Comparison of ENCODE assay signal across 9 cellular contexts in genomic region chr16:30113031-30113710, GRCh38. TPM values are rescaled to one million over a fixed set of nuclear protein-coding genes. Genes with fewer than 3 reads are reported as not detected.
DNase-seq lines count a peak whose midpoint lies in the region; ATAC-seq and TF ChIP-seq lines count a peak whose summit lies in the region.
"Had no signal": no experiment of that assay in that cellular context is flagged by ENCODE, and none has a peak within 500 bp of the region (broad histone marks: within the 10 kb centered on the region; RNA-seq: fewer than 3 reads in every experiment).

Gene GDPD3 (minus strand): TSS chr16:30113537. CDS start chr16:30113478, 59 bp downstream.

- H2AK5ac ChIP-seq in IMR-90 (ENCODE audit: low read depth, low read length), result no peak within 1 kb of the TSS; the same call in 1 of the 2 replicates

- POLR2A ChIA-PET in IMR-90 (lab: Charles Lee; ENCODE audit: unreplicated experiment), result no interaction called here

- no peaks in the 10 kb centered on the region; a peak in 1 of 4 replicates for H3K79me1 ChIP-seq in IMR-90 (ENCODE audit: low read depth in 1 of 2, low read length in 2 of 2)

- no peak for TF ChIP-seq POLR2A in IMR-90 (IDR thresholded peaks at IDR 0.05; ENCODE audit: low read depth, low read length)

- H2AK9ac ChIP-seq in IMR-90 (replicated peaks; ENCODE audit: low read depth, low read length, poor library complexity), result peak within 1 kb of the TSS; percentile 92

- H4K91ac ChIP-seq in IMR-90 (ENCODE audit: insufficient read depth, low read depth, low read length), result no peak within 1 kb of the TSS

- H3K27me3 Mint-ChIP-seq in central memory CD8-positive, alpha-beta T cell, result no peaks in the 10 kb centered on the region

- H2BK5ac ChIP-seq in IMR-90 (ENCODE audit: low read depth, low read length, poor library complexity, severe bottlenecking), result no peak within 1 kb of the TSS

- H3K27me3 ChIP-seq in IMR-90 (ENCODE audit: control insufficient read depth, insufficient read depth, low read length) (no peaks in the 10 kb centered on the region), mucosa of stomach (ENCODE audit: control insufficient read depth, insufficient read depth, low read length) (no peaks in the 10 kb centered on the region)

- H2BK120ac ChIP-seq in IMR-90 (ENCODE audit: low read depth, low read length), result no peak within 1 kb of the TSS

- H3K9me3 Mint-ChIP-seq in central memory CD8-positive, alpha-beta T cell, result no peaks in the 10 kb centered on the region
- H3K9me3 Mint-ChIP-seq: neural crest cell had no signal

- no peak within 1 kb of the TSS for H4K8ac ChIP-seq in IMR-90 (ENCODE audit: low read depth in 2 of 2, low read length in 2 of 2)

- BruUV-seq in IMR-90 (replicated peaks; lab: Mats Ljungman, UMichigan), result no TSS peak

- H3K23ac ChIP-seq in IMR-90 (ENCODE audit: low read depth, low read length), result no peak within 1 kb of the TSS

- peaks cover 10% of the 10 kb centered on the region for H3K4me1 Mint-ChIP-seq in central memory CD8-positive, alpha-beta T cell

- H3K4me3 Mint-ChIP-seq in central memory CD8-positive, alpha-beta T cell, result no peak within 1 kb of the TSS

- H2AFZ ChIP-seq in IMR-90 (replicated peaks; ENCODE audit: low read length, poor library complexity), result peak within 1 kb of the TSS; percentile 61

- H4K20me1 ChIP-seq in IMR-90 (ENCODE audit: insufficient read depth, low read length), result no peaks in the 10 kb centered on the region

- H3K56ac ChIP-seq in IMR-90 (ENCODE audit: extremely low read depth, insufficient read depth, low read length), result no peak within 1 kb of the TSS

- H3K9me1 ChIP-seq in IMR-90 (ENCODE audit: insufficient read depth, low read length), result no peaks in the 10 kb centered on the region

- no peak within 1 kb of the TSS for H3K27ac ChIP-seq in IMR-90 (ENCODE audit: insufficient read depth, low read length)

- no peak within 1 kb of the TSS for H2BK15ac ChIP-seq in IMR-90 (ENCODE audit: low read depth, low read length)

- ATAC-seq in IMR-90 (ENCODE audit: low read depth) (peak; percentile 40), GM21723 (IDR thresholded peaks at IDR 0.05; ENCODE audit: unreplicated experiment) (no peak)
- no peak for ATAC-seq in central memory CD8-positive, alpha-beta T cell (replicated peaks; ENCODE audit: extremely low read depth, poor library complexity, severe bottlenecking)

- H3K4me3 ChIP-seq in IMR-90 (ENCODE audit: insufficient read depth, low read depth, low read length), result no peak within 1 kb of the TSS
- H3K4me3 ChIP-seq in mucosa of stomach (ENCODE audit: low read length), result no peak within 1 kb of the TSS
- H3K4me3 ChIP-seq in foreskin fibroblast (ENCODE audit: low read depth in 1 of 2, low read length in 2 of 2), result no peak within 1 kb of the TSS

- no peak for TF ChIP-seq RAD21 in IMR-90 (IDR thresholded peaks at IDR 0.05; ENCODE audit: low read length)

- H3K4ac ChIP-seq in IMR-90 (ENCODE audit: low read depth, low read length), result no peak within 1 kb of the TSS

- no peak within 1 kb of the TSS for H3K18ac ChIP-seq in IMR-90 (ENCODE audit: low read depth, low read length)

- no peaks in the 10 kb centered on the region for H3K9me3 ChIP-seq in IMR-90 (ENCODE audit: control insufficient read depth, insufficient read depth, low read length)
- no peaks in the 10 kb centered on the region for H3K9me3 ChIP-seq in mucosa of stomach (ENCODE audit: control insufficient read depth, low read length)

- H3K36me3 ChIP-seq in IMR-90 (ENCODE audit: control insufficient read depth, insufficient read depth, low read length) (peaks cover 43% of the 10 kb centered on the region), mucosa of stomach (ENCODE audit: control insufficient read depth, insufficient read depth, low read length) (peaks cover 27% of the 10 kb centered on the region)

- dilution Hi-C loops in IMR-90 (cut with HindIII; ENCODE audit: low sequenced_read_pairs, unreplicated experiment), result no loop called here

- no peaks in the 10 kb centered on the region; the same call in 1 of the 2 replicates for H3K4me1 ChIP-seq in IMR-90 (ENCODE audit: control insufficient read depth, insufficient read depth, low read length)
- peaks cover 63% of the 10 kb centered on the region for H3K4me1 ChIP-seq in mucosa of stomach (ENCODE audit: control insufficient read depth, insufficient read depth, low read length)

- in situ Hi-C loops in IMR-90 (cut with MboI; ENCODE audit: low sequenced_read_pairs), result no loop called here

- H3K9ac ChIP-seq in IMR-90 (ENCODE audit: low read depth, low read length) (no peak within 1 kb of the TSS), mucosa of stomach (ENCODE audit: low read length) (peak within 1 kb of the TSS; percentile 47)

- peak; percentile 9 for DNase-seq in AG08395 (ENCODE audit: low spot score)
- DNase-seq in IMR-90, result no peak
- no peak for DNase-seq in central memory CD8-positive, alpha-beta T cell (ENCODE audit: low spot score in 2 of 2)
- no peak for DNase-seq in foreskin fibroblast
- DNase-seq in HPDE6-E6E7 (ENCODE audit: extremely low spot score), result no peak
- no peak for DNase-seq in middle frontal gyrus (ENCODE audit: extremely low spot score, low spot score)

- no peak for TF ChIP-seq CTCF in IMR-90 (conservative IDR thresholded peaks at IDR 0.05; ENCODE audit: low read depth, low read length)
- TF ChIP-seq CTCF in foreskin fibroblast (IDR thresholded peaks at IDR 0.05; ENCODE audit: low read depth, low read length), result no peak

- H3K4me2 ChIP-seq in IMR-90 (ENCODE audit: low read depth, low read length), result no peak within 1 kb of the TSS

- intact Hi-C loops in IMR-90 (cut with micrococcal nuclease), result loop anchor here (5.0 kb wide), 1 partner anchor 299 kb away; no protein-coding TSS in a partner anchor

- no peak within 1 kb of the TSS for H4K5ac ChIP-seq in IMR-90 (ENCODE audit: low read depth, low read length)

- no peak within 1 kb of the TSS for H2BK20ac ChIP-seq in IMR-90 (ENCODE audit: low read depth, low read length)

- H3K14ac ChIP-seq in IMR-90 (replicated peaks; ENCODE audit: low read depth, low read length), result no peak within 1 kb of the TSS

- CTCF ChIA-PET in IMR-90 (lab: Yijun Ruan, JAX), result interaction anchor here (1.2 to 1.3 kb wide), 2 partner anchors 8 to 10 kb away, joined by 3 to 4 read pairs; no protein-coding TSS in a partner anchor

- H3K36me3 Mint-ChIP-seq in central memory CD8-positive, alpha-beta T cell (ENCODE audit: insufficient read depth), result peaks cover 19% of the 10 kb centered on the region

- WGBS in IMR-90 (ENCODE audit: extremely low coverage in 2 of 2, insufficient read length in 1 of 2), 2 experiments, result 90% methylated on average over 8 of the region's 20 CpGs; no CpG with 5 or more reads in 1 of the 2 experiments

- H3K27ac Mint-ChIP-seq in central memory CD8-positive, alpha-beta T cell (ENCODE audit: low read depth), result peak within 1 kb of the TSS; percentile 67

TF ChIP-seq in IMR-90, 13 proteins besides CTCF, POLR2A, EP300 and RAD21:
- TF ChIP-seq RCOR1 (IDR thresholded peaks at IDR 0.05; ENCODE audit: insufficient replicate concordance, low read length), result no peak
- no peak for TF ChIP-seq BHLHE40 (IDR thresholded peaks at IDR 0.05; ENCODE audit: low read depth, low read length)
- no peak for TF ChIP-seq NFE2L2 (IDR thresholded peaks at IDR 0.05; ENCODE audit: low read depth, low read length)
- TF ChIP-seq MAZ (IDR thresholded peaks at IDR 0.05; ENCODE audit: borderline replicate concordance, low read depth, low read length), result no peak
- TF ChIP-seq MXI1 (IDR thresholded peaks at IDR 0.05; ENCODE audit: borderline replicate concordance, low read depth, low read length), result no peak
- no peak for TF ChIP-seq CEBPB (IDR thresholded peaks at IDR 0.05; ENCODE audit: low read depth, low read length)
- no peak for TF ChIP-seq CHD1 (IDR thresholded peaks at IDR 0.05; ENCODE audit: low read depth, low read length)
- TF ChIP-seq USF2 (IDR thresholded peaks at IDR 0.05; ENCODE audit: low read depth, low read length), result no peak
- TF ChIP-seq SMC3 (IDR thresholded peaks at IDR 0.05; ENCODE audit: low read depth, low read length), result no peak
- no peak for TF ChIP-seq MAFK (IDR thresholded peaks at IDR 0.05; ENCODE audit: low read depth, low read length)

RNA-seq across cellular contexts. Expression of gene GDPD3, which starts in this region (rescaled TPM):
- under 0.01 and 0.28 TPM in 2 replicates for total RNA-seq in IMR-90 (2012; rRNA removed)
- 2.8 and 19.5 TPM in 2 replicates for polyA plus RNA-seq in IMR-90 (2012; rRNA removed)
- polyA plus RNA-seq in IMR-90 (2012; cell fraction: cytosol; rRNA removed), result 0.47 and 0.73 TPM in 2 replicates
- polyA plus RNA-seq in IMR-90 (2012; cell fraction: nucleus; rRNA removed; ENCODE audit: low replicate concordance), result 24.3 and 37.5 TPM in 2 replicates
